Comparison of ENCODE assay signal across 8 cellular contexts in the genomic region with DNA sequence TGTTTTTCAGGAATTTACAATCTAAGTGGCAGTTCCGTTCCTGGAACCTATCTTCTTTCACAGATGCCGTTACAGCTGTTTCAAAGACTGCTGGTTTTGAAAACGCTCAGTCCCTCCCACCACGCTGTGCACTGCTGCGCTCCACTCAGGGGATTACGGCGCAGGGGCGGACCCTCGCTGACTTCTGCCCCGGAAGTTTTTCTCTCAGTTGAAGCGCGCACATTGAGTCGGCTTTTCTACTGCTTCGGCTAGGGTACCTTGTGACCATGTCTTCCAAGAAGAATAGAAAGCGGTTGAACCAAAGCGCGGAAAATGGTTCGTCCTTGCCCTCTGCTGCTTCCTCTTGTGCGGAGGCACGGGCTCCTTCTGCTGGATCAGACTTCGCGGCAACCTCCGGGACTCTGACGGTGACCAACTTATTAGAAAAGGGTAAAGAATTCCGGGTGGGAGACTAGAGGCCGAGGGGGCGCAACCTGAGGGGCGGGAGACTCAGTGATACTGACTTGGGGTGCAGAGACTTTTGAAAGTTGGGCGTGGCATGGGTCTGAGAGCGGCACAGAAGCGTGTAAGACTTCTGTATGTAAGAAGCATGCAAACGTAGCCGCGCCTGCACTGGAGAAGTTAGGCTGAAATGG. TPM values are rescaled to one million over a fixed set of nuclear protein-coding genes. Genes with fewer than 3 reads are reported as not detected.
A peak's percentile ranks its signal among the peaks of the same experiment; 100 is the strongest.
DNase-seq lines count a peak whose midpoint lies in the region; ATAC-seq and TF ChIP-seq lines count a peak whose summit lies in the region.

No MANE protein-coding gene starts in this region.

- intact Hi-C loops in PC-9 (cut with micrococcal nuclease; ENCODE audit: unreplicated experiment) = loop anchor here (1.0 to 2.0 kb wide), 3 partner anchors 25 to 320 kb away; a partner anchor contains a TSS

- peak; percentile 78 for DNase-seq in DMS114 treated with DMSO at 0.1 percent for 48 hours (lab: John Stamatoyannopoulos, UW; ENCODE audit: unreplicated experiment)
- peak; percentile 70 to 73 for DNase-seq in PC-9
- peak; percentile 81 for DNase-seq in activated T-cell treated with anti-CD3 and anti-CD28 coated beads, Interleukin-2, amount 50 U/mL, for 4 hours
- DNase-seq in myocyte (ENCODE audit: low read depth) = peak; percentile 90
- DNase-seq in stimulated activated effector memory CD8-positive, alpha-beta T cell treated with anti-CD3 and anti-CD28 coated beads, Interleukin-12 subunit alpha, Interleukin-12 subunit beta, amount 100 ng/mL, for 72 hours (ENCODE audit: low spot score in 2 of 2) = peak; percentile 65 to 92

- no peaks in the 10 kb centered on the region for H3K9me2 ChIP-seq in PC-9 (ENCODE audit: insufficient read depth)

- H2AFZ ChIP-seq in PC-9 = peak overlapping the region; percentile 97

- TF ChIP-seq CTCF in PC-9 (conservative IDR thresholded peaks at IDR 0.05) = no peak

- H3K79me2 ChIP-seq in PC-9 (ENCODE audit: low read depth) = peaks cover 40% of the 10 kb centered on the region

- H3K4me3 Mint-ChIP-seq in activated T-cell treated with anti-CD3 and anti-CD28 coated beads, Interleukin-2, amount 50 U/mL, for 4 hours = no peak overlapping the region
- no peak overlapping the region for H3K4me3 Mint-ChIP-seq in stimulated activated effector memory CD8-positive, alpha-beta T cell treated with anti-CD3 and anti-CD28 coated beads, Interleukin-12 subunit alpha, Interleukin-12 subunit beta, amount 100 ng/mL, for 72 hours

- H3K4me1 Mint-ChIP-seq in activated T-cell treated with anti-CD3 and anti-CD28 coated beads, Interleukin-2, amount 50 U/mL, for 4 hours (ENCODE audit: low read depth) = peaks cover 4% of the 10 kb centered on the region
- H3K4me1 Mint-ChIP-seq in stimulated activated effector memory CD8-positive, alpha-beta T cell treated with anti-CD3 and anti-CD28 coated beads, Interleukin-12 subunit alpha, Interleukin-12 subunit beta, amount 100 ng/mL, for 72 hours = no peaks in the 10 kb centered on the region

- no peaks in the 10 kb centered on the region for H3K36me3 Mint-ChIP-seq in activated T-cell treated with anti-CD3 and anti-CD28 coated beads, Interleukin-2, amount 50 U/mL, for 4 hours (ENCODE audit: insufficient read depth)
- peaks cover 6% of the 10 kb centered on the region for H3K36me3 Mint-ChIP-seq in stimulated activated effector memory CD8-positive, alpha-beta T cell treated with anti-CD3 and anti-CD28 coated beads, Interleukin-12 subunit alpha, Interleukin-12 subunit beta, amount 100 ng/mL, for 72 hours

- H3K4me2 ChIP-seq in PC-9 = peak overlapping the region; percentile 79

- no TSS peak for BruUV-seq in PC-9 (replicated peaks; lab: Mats Ljungman, UMichigan)

- no peak for TF ChIP-seq EP300 in Ishikawa (IDR thresholded peaks at IDR 0.05; ENCODE audit: borderline replicate concordance)

- no peaks in the 10 kb centered on the region for H3K9me3 Mint-ChIP-seq in activated T-cell treated with anti-CD3 and anti-CD28 coated beads, Interleukin-2, amount 50 U/mL, for 4 hours
- H3K9me3 Mint-ChIP-seq in stimulated activated effector memory CD8-positive, alpha-beta T cell treated with anti-CD3 and anti-CD28 coated beads, Interleukin-12 subunit alpha, Interleukin-12 subunit beta, amount 100 ng/mL, for 72 hours = no peaks in the 10 kb centered on the region

- no peaks in the 10 kb centered on the region for H3K36me3 ChIP-seq in PC-9 (ENCODE audit: low read depth)

- POLR2A ChIA-PET in PC-9 (lab: Charles Lee; ENCODE audit: unreplicated experiment) = no interaction called here

- no peaks in the 10 kb centered on the region for H4K20me1 ChIP-seq in PC-9 (ENCODE audit: insufficient read depth)

- peaks cover 20% of the 10 kb centered on the region for H3K4me1 ChIP-seq in PC-9 (replicated peaks; ENCODE audit: insufficient read depth)

- ATAC-seq in GM21576 (IDR thresholded peaks at IDR 0.05; ENCODE audit: unreplicated experiment) (peak; percentile 95), esophagus mucosa (peak; percentile 95)
- ATAC-seq in activated T-cell treated with anti-CD3 and anti-CD28 coated beads, Interleukin-2, amount 50 U/mL, for 4 hours = peak; percentile 98 to 99
- peak; percentile 98 for ATAC-seq in stimulated activated effector memory CD8-positive, alpha-beta T cell treated with anti-CD3 and anti-CD28 coated beads, Interleukin-12 subunit alpha, Interleukin-12 subunit beta, amount 100 ng/mL, for 72 hours

- peak overlapping the region; percentile 87 for H3K4me3 ChIP-seq in PC-9

- peaks cover 8% of the 10 kb centered on the region; the same call in 1 of the 2 replicates for H3F3A ChIP-seq in PC-9 (ENCODE audit: insufficient read depth, low read depth)

- peak overlapping the region; percentile 54 for H3K27ac ChIP-seq in PC-9

- no peaks in the 10 kb centered on the region for H3K27me3 ChIP-seq in PC-9 (ENCODE audit: insufficient read depth, low read depth)

- H3K9me3 ChIP-seq in PC-9 (ENCODE audit: insufficient read depth, low read depth) = no peaks in the 10 kb centered on the region

- CTCF ChIA-PET in PC-9 (lab: Charles Lee) = no interaction called here

- TF ChIP-seq RAD21 in Ishikawa (IDR thresholded peaks at IDR 0.05; ENCODE audit: low read depth) = no peak; the same call in 1 of the 2 replicates

- H3K27ac Mint-ChIP-seq in stimulated activated effector memory CD8-positive, alpha-beta T cell treated with anti-CD3 and anti-CD28 coated beads, Interleukin-12 subunit alpha, Interleukin-12 subunit beta, amount 100 ng/mL, for 72 hours = peak overlapping the region; percentile 92

- H3K27me3 Mint-ChIP-seq in activated T-cell treated with anti-CD3 and anti-CD28 coated beads, Interleukin-2, amount 50 U/mL, for 4 hours (ENCODE audit: low read depth) = no peaks in the 10 kb centered on the region

TF ChIP-seq in Ishikawa, 13 proteins besides CTCF, POLR2A, EP300 and RAD21:
- TF ChIP-seq, protein P1, sequence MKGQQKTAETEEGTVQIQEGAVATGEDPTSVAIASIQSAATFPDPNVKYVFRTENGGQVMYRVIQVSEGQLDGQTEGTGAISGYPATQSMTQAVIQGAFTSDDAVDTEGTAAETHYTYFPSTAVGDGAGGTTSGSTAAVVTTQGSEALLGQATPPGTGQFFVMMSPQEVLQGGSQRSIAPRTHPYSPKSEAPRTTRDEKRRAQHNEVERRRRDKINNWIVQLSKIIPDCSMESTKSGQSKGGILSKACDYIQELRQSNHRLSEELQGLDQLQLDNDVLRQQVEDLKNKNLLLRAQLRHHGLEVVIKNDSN (IDR thresholded peaks at IDR 0.05) = peak; percentile 31; the same call in 1 of the 2 replicates
- TF ChIP-seq, protein P2, sequence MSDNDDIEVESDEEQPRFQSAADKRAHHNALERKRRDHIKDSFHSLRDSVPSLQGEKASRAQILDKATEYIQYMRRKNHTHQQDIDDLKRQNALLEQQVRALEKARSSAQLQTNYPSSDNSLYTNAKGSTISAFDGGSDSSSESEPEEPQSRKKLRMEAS (IDR thresholded peaks at IDR 0.05) = peak; percentile 79
- TF ChIP-seq YY1 (IDR thresholded peaks at IDR 0.05; ENCODE audit: low read depth) (0 out of 2 replicates have a peak, but pooled peaks have one; percentile 47), EGR1 (IDR thresholded peaks at IDR 0.05) (no peak; the same call in 1 of the 2 replicates), TAF1 (IDR thresholded peaks at IDR 0.05; ENCODE audit: low read depth) (peak; percentile 78), FOXM1 (IDR thresholded peaks at IDR 0.05; ENCODE audit: borderline replicate concordance, low read depth) (peak; percentile 82; the same call in 1 of the 2 replicates)
TF ChIP-seq in Ishikawa: peak in this region for 5.

RNA-seq across cellular contexts. Expression of a gene that starts 0.6 kb away (rescaled TPM):
- 13.8 and 14.1 TPM in 2 replicates for total RNA-seq in PC-9 (2021)
- 1 to 10 TPM; 1.0 to 2.0 (median 1.7) TPM for total RNA-seq in activated T-cell treated with anti-CD3 and anti-CD28 coated beads, Interleukin-2, amount 50 U/mL, for 4 hours
- 3.9 TPM for total RNA-seq in esophagus mucosa
- 8.7 and 13.5 TPM in 2 replicates for total RNA-seq in myocyte
- polyA plus RNA-seq in myocyte (2012) = 9.2 TPM

Comparison
In these comparisons a context has a peak if more than half of its experiments do, and no peak if none do; other contexts are left out.
1. Peak in every context shown above with its lines: DNase-seq, ATAC-seq, H3K4me3 ChIP-seq and H3K27ac ChIP-seq.